Comparison of ENCODE assay signal across 14 cellular contexts in the genomic region with DNA sequence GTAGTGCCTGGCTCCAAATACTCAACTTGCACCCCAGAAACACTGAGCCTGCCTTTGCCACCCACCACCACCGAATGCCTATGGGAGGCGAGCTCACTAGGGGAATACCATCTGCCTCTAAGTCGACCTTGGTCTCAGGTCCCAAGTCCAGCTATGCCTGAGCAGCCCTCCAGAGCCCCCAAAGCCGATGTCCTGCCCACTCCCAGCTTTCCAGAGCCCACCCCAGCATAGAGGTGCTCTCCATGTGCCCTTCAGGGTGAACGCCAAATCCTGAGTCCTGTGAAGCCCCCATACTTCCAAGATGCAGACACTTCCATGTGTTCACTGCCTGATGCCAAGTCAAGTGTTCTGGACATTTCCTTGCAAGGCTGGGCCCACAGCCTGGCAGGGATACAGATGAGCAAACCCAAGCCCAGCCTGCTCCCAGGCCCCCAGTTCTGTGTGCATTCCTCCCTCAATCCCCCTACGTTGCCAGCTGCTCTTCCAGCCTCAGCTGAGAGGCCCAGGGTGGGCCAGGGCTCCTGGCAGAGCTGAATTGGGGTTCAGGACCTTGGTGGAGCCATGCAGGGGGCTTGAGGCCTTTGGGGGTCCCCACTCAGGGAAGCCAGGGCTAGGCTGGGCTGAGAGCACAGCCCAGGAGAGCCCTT. TPM values are rescaled to one million over a fixed set of nuclear protein-coding genes. Genes with fewer than 3 reads are reported as not detected.
DNase-seq lines count a peak whose midpoint lies in the region; ATAC-seq, FAIRE-seq and TF ChIP-seq lines count a peak whose summit lies in the region.
"Had no signal": no experiment of that assay in that cellular context is flagged by ENCODE, and none has a peak within 500 bp of the region (broad histone marks: within the 10 kb centered on the region; RNA-seq: fewer than 3 reads in every experiment).

No MANE protein-coding gene starts in this region.

- H3K4me3 ChIP-seq in Peyer's patch (no peak overlapping the region), H1 (ENCODE audit: extremely low read depth in 1 of 4, insufficient read depth in 2 of 4, low read depth in 3 of 4, low read length in 4 of 4) (no peak overlapping the region), parathyroid adenoma (ENCODE audit: low read depth, low read length) (no peak overlapping the region)
- H3K4me3 ChIP-seq: cardiac muscle cell, smooth muscle cell had no signal

- H3K27me3 Mint-ChIP-seq in activated CD8-positive, alpha-beta T cell treated with anti-CD3 and anti-CD28 coated beads, Interleukin-2, amount 10 ng/mL, durations not matched to agents 7 days and 5 days (ENCODE audit: low read depth): peaks cover 27% of the 10 kb centered on the region
- H3K27me3 Mint-ChIP-seq in activated CD8-positive, alpha-beta T cell treated with anti-CD3 and anti-CD28 coated beads for 36 hours: peaks cover 9% of the 10 kb centered on the region

- no peak overlapping the region for H2BK20ac ChIP-seq in H1 (ENCODE audit: low read length)

- H3K4me1 ChIP-seq in Peyer's patch (peaks cover 0 to 44% (median 8%) of the 10 kb centered on the region in 4 donors), H1 (replicated peaks in 1 of 4; ENCODE audit: control insufficient read depth in 3 of 4, insufficient read depth in 4 of 4, low read length in 3 of 4) (peaks cover 0 to 16% (median 9%) of the 10 kb centered on the region in 4 experiments; a peak in 6 of 7 replicates), parathyroid adenoma (peaks cover 2% of the 10 kb centered on the region)

- no peak overlapping the region for H3K56ac ChIP-seq in H1 (replicated peaks; ENCODE audit: insufficient read length, low read depth, low read length)

- H3K27ac Mint-ChIP-seq in activated CD8-positive, alpha-beta T cell treated with anti-CD3 and anti-CD28 coated beads, Interleukin-2, amount 10 ng/mL, durations not matched to agents 7 days and 5 days: no peak overlapping the region
- H3K27ac Mint-ChIP-seq in activated CD8-positive, alpha-beta T cell treated with anti-CD3 and anti-CD28 coated beads for 36 hours: no peak overlapping the region

- no peaks in the 10 kb centered on the region for H3K9me3 ChIP-seq in Peyer's patch
- H3K9me3 ChIP-seq in H1 (ENCODE audit: insufficient read depth in 2 of 2, low read depth in 1 of 2, low read length in 1 of 2): no peaks in the 10 kb centered on the region
- H3K9me3 ChIP-seq in parathyroid adenoma (ENCODE audit: control insufficient read depth, low read length): no peaks in the 10 kb centered on the region

- H3K4me2 ChIP-seq in H1 (ENCODE audit: insufficient read depth in 1 of 2, low read depth in 2 of 2, low read length in 2 of 2): no peak overlapping the region
- no peak overlapping the region for H3K4me2 ChIP-seq in parathyroid adenoma (ENCODE audit: low read length)
- H3K4me2 ChIP-seq: smooth muscle cell had no signal

- H3K79me1 ChIP-seq in H1 (ENCODE audit: low read depth, low read length): peaks cover 3% of the 10 kb centered on the region; the same call in 1 of the 2 replicates

- CTCF ChIA-PET in activated CD8-positive, alpha-beta T cell treated with anti-CD3 and anti-CD28 coated beads, Interleukin-2, amount 10 ng/mL, durations not matched to agents 7 days and 5 days (lab: Charles Lee): interaction anchor here (1.3 kb wide), 1 partner anchor 260 kb away, joined by 4 read pairs; no protein-coding TSS in a partner anchor
- CTCF ChIA-PET in activated CD8-positive, alpha-beta T cell treated with anti-CD3 and anti-CD28 coated beads for 36 hours (lab: Charles Lee): interaction anchor here (0.9 to 1.7 kb wide), 3 partner anchors 9 to 83 kb away, joined by 3 to 7 read pairs (median 3); no protein-coding TSS in a partner anchor
- CTCF ChIA-PET in H1 (lab: Charles Lee; ENCODE audit: partially characterized antibody): interaction anchor here (1.0 to 3.1 kb wide), 6 partner anchors 7 to 82 kb away, joined by 3 to 10 read pairs (median 7); no protein-coding TSS in a partner anchor

- intact Hi-C loops in activated CD8-positive, alpha-beta T cell treated with anti-CD3 and anti-CD28 coated beads for 36 hours (cut with micrococcal nuclease): no loop called here

- H3K36me3 ChIP-seq in Peyer's patch (no peaks in the 10 kb centered on the region), H1 (ENCODE audit: control insufficient read depth in 2 of 4, insufficient read depth in 4 of 4, low read length in 3 of 4) (no peaks in the 10 kb centered on the region), parathyroid adenoma (ENCODE audit: control insufficient read depth, insufficient read depth, low read length) (no peaks in the 10 kb centered on the region)
- H3K36me3 ChIP-seq: cardiac muscle cell had no signal

- POLR2A ChIA-PET in activated CD8-positive, alpha-beta T cell treated with anti-CD3 and anti-CD28 coated beads, Interleukin-2, amount 10 ng/mL, durations not matched to agents 7 days and 5 days (lab: Charles Lee): no interaction called here
- POLR2A ChIA-PET in activated CD8-positive, alpha-beta T cell treated with anti-CD3 and anti-CD28 coated beads for 36 hours (lab: Charles Lee): no interaction called here
- POLR2A ChIA-PET in H1 (lab: Charles Lee; ENCODE audit: partially characterized antibody): interaction anchor here (0.6 to 5.5 kb wide), 8 partner anchors 9 to 88 kb away, joined by 3 to 39 read pairs (median 7); no protein-coding TSS in a partner anchor

- H2BK5ac ChIP-seq in H1 (ENCODE audit: low read depth, low read length): no peak overlapping the region

- peaks cover 10% of the 10 kb centered on the region; the same call in 1 of the 2 replicates for H3K23me2 ChIP-seq in H1 (ENCODE audit: low read depth, low read length)

- no peak for ATAC-seq in activated CD8-positive, alpha-beta T cell treated with anti-CD3 and anti-CD28 coated beads, Interleukin-2, amount 10 ng/mL, durations not matched to agents 7 days and 5 days
- ATAC-seq in activated CD8-positive, alpha-beta T cell treated with anti-CD3 and anti-CD28 coated beads for 36 hours: no peak
- no peak for ATAC-seq in HG03565 (IDR thresholded peaks at IDR 0.05; ENCODE audit: unreplicated experiment)
- ATAC-seq in GM21515 (IDR thresholded peaks at IDR 0.05; ENCODE audit: unreplicated experiment): no peak
- no peak for ATAC-seq in GM18511 (IDR thresholded peaks at IDR 0.05; ENCODE audit: unreplicated experiment)

- no peak overlapping the region for H3K9ac ChIP-seq in H1 (replicated peaks in 1 of 4; ENCODE audit: extremely low read depth in 1 of 4, low read depth in 3 of 4, low read length in 3 of 4)
- no peak overlapping the region for H3K9ac ChIP-seq in parathyroid adenoma

- no peak for DNase-seq in activated CD8-positive, alpha-beta T cell treated with anti-CD3 and anti-CD28 coated beads, Interleukin-2, amount 10 ng/mL, durations not matched to agents 7 days and 5 days
- no peak for DNase-seq in activated CD8-positive, alpha-beta T cell treated with anti-CD3 and anti-CD28 coated beads for 36 hours
- no peak for DNase-seq in Peyer's patch
- DNase-seq in H1 (ENCODE audit: low read depth in 1 of 2, low spot score in 2 of 2): no peak
- DNase-seq: ACHN, Kasumi-1, NCI-H1930 had no signal

- no peak for TF ChIP-seq EP300 in H1 (IDR thresholded peaks at IDR 0.05; ENCODE audit: borderline replicate concordance in 1 of 2, low read depth in 2 of 2, low read length in 2 of 2)

- H3K79me2 ChIP-seq in H1 (ENCODE audit: control insufficient read depth in 1 of 2, insufficient read depth in 2 of 2, low read length in 2 of 2): peaks cover 15 to 18% of the 10 kb centered on the region in 2 experiments
- peaks cover 4% of the 10 kb centered on the region for H3K79me2 ChIP-seq in parathyroid adenoma

- H3K27me3 ChIP-seq in Peyer's patch (no peaks in the 10 kb centered on the region), H1 (replicated peaks in 1 of 4; ENCODE audit: control insufficient read depth in 3 of 4, extremely low read depth in 1 of 4, insufficient read depth in 3 of 4, low read length in 3 of 4) (peaks cover 0 to 2% (median 0%) of the 10 kb centered on the region in 4 experiments; a peak in 2 of 7 replicates), parathyroid adenoma (ENCODE audit: control insufficient read depth, insufficient read depth, low read length) (no peaks in the 10 kb centered on the region)
- H3K27me3 ChIP-seq: cardiac muscle cell had no signal

- no peak overlapping the region for H2BK12ac ChIP-seq in H1 (ENCODE audit: low read depth, low read length)

- H2BK120ac ChIP-seq in H1 (replicated peaks; ENCODE audit: low read depth, low read length): no peak overlapping the region

- peaks cover 3% of the 10 kb centered on the region in 2 experiments for H4K20me1 ChIP-seq in H1 (replicated peaks in 1 of 2; ENCODE audit: control insufficient read depth in 1 of 2, insufficient read depth in 2 of 2, low read length in 2 of 2)

- H3K9me3 Mint-ChIP-seq in activated CD8-positive, alpha-beta T cell treated with anti-CD3 and anti-CD28 coated beads, Interleukin-2, amount 10 ng/mL, durations not matched to agents 7 days and 5 days (ENCODE audit: insufficient read depth): no peaks in the 10 kb centered on the region
- H3K9me3 Mint-ChIP-seq in activated CD8-positive, alpha-beta T cell treated with anti-CD3 and anti-CD28 coated beads for 36 hours: no peaks in the 10 kb centered on the region

- TF ChIP-seq RAD21 in H1 (IDR thresholded peaks at IDR 0.05 in 1 of 2, conservative IDR thresholded peaks at IDR 0.05 in 1 of 2; ENCODE audit: low read depth in 2 of 2, low read length in 2 of 2): no peak

- FAIRE-seq in H1 (lab: Jason Lieb, UNC): no peak
- FAIRE-seq: urothelium cell line had no signal

- peaks cover 26% of the 10 kb centered on the region for H3K4me1 Mint-ChIP-seq in activated CD8-positive, alpha-beta T cell treated with anti-CD3 and anti-CD28 coated beads, Interleukin-2, amount 10 ng/mL, durations not matched to agents 7 days and 5 days (ENCODE audit: low read depth)
- peaks cover 27% of the 10 kb centered on the region for H3K4me1 Mint-ChIP-seq in activated CD8-positive, alpha-beta T cell treated with anti-CD3 and anti-CD28 coated beads for 36 hours (ENCODE audit: low read depth)

- no peak overlapping the region for H3K23ac ChIP-seq in H1 (ENCODE audit: insufficient read length)

- H4K5ac ChIP-seq in H1 (ENCODE audit: insufficient read length, low read depth, low read length): no peak overlapping the region

- TF ChIP-seq POLR2A in Peyer's patch (IDR thresholded peaks at IDR 0.05) (no peak), H1 (IDR thresholded peaks at IDR 0.05; ENCODE audit: control extremely low read depth in 1 of 2, low read depth in 2 of 2, low read length in 2 of 2) (no peak)

- H2BK15ac ChIP-seq in H1 (ENCODE audit: low read length): no peak overlapping the region

- no peak overlapping the region for H4K91ac ChIP-seq in H1 (replicated peaks; ENCODE audit: insufficient read length, low read length)

- H2AFZ ChIP-seq in H1 (ENCODE audit: low read length) (no peak overlapping the region), parathyroid adenoma (peak overlapping the region; percentile 66)

- H3K4me3 Mint-ChIP-seq in activated CD8-positive, alpha-beta T cell treated with anti-CD3 and anti-CD28 coated beads, Interleukin-2, amount 10 ng/mL, durations not matched to agents 7 days and 5 days: peak overlapping the region; percentile 60
- H3K4me3 Mint-ChIP-seq in activated CD8-positive, alpha-beta T cell treated with anti-CD3 and anti-CD28 coated beads for 36 hours: no peak overlapping the region

- 88% methylated on average over 6 of the region's 6 CpGs; no CpG with 5 or more reads in 1 of the 2 experiments for WGBS in H1 (ENCODE audit: extremely low coverage in 1 of 2, insufficient coverage in 1 of 2, insufficient read length in 1 of 2, insufficient replicate concordance in 2 of 2, low coverage in 1 of 2, low lambda C conversion rate in 2 of 2, missing lambda C conversion rate in 1 of 2), 2 experiments

- TF ChIP-seq CTCF in activated CD8-positive, alpha-beta T cell treated with anti-CD3 and anti-CD28 coated beads for 36 hours (IDR thresholded peaks at IDR 0.05): no peak
- no peak for TF ChIP-seq CTCF in Peyer's patch (IDR thresholded peaks at IDR 0.05)
- no peak for TF ChIP-seq CTCF in H1 (IDR thresholded peaks at IDR 0.05; ENCODE audit: control extremely low read depth in 1 of 3, insufficient read depth in 1 of 3, low read depth in 1 of 3, low read length in 3 of 3)
- TF ChIP-seq CTCF in parathyroid adenoma (IDR thresholded peaks at IDR 0.05): no peak

- H3K4ac ChIP-seq in H1 (replicated peaks; ENCODE audit: insufficient read length, low read depth, low read length): no peak overlapping the region

- peak overlapping the region in 3 of 4 donors; percentile 10 to 56 (median 56) for H3K27ac ChIP-seq in Peyer's patch
- H3K27ac ChIP-seq in H1 (ENCODE audit: low read depth, low read length): no peak overlapping the region
- H3K27ac ChIP-seq in parathyroid adenoma: no peak overlapping the region
- H3K27ac ChIP-seq: cardiac muscle cell had no signal

- no peak overlapping the region for H2AK5ac ChIP-seq in H1 (ENCODE audit: low read depth, low read length)

- no peak overlapping the region for H3K14ac ChIP-seq in H1 (ENCODE audit: insufficient read length)

- peaks cover 4% of the 10 kb centered on the region for H3K36me3 Mint-ChIP-seq in activated CD8-positive, alpha-beta T cell treated with anti-CD3 and anti-CD28 coated beads, Interleukin-2, amount 10 ng/mL, durations not matched to agents 7 days and 5 days (ENCODE audit: low read depth)
- H3K36me3 Mint-ChIP-seq in activated CD8-positive, alpha-beta T cell treated with anti-CD3 and anti-CD28 coated beads for 36 hours (ENCODE audit: low read depth): peaks cover 2% of the 10 kb centered on the region

- peak overlapping the region; percentile 45; the same call in 1 of the 2 replicates for H4K8ac ChIP-seq in H1 (ENCODE audit: extremely low read depth, insufficient read depth, low read length)

- no peak overlapping the region for H3K18ac ChIP-seq in H1 (ENCODE audit: extremely low read depth, low read length)

RNA-seq across cellular contexts. Expression of a gene that starts 2.6 kb away (rescaled TPM):
- 10 to 100 TPM; 18.7 to 21.9 TPM for total RNA-seq in activated CD8-positive, alpha-beta T cell treated with anti-CD3 and anti-CD28 coated beads, Interleukin-2, amount 10 ng/mL, durations not matched to agents 7 days and 5 days
- total RNA-seq in activated CD8-positive, alpha-beta T cell treated with anti-CD3 and anti-CD28 coated beads for 36 hours: 10 to 100 TPM; 16.9 to 17.9 TPM
- total RNA-seq in Peyer's patch: 10 to 100 TPM; 55.3 to 74.8 (median 60.3) TPM
- total RNA-seq in H1 (2021; fragmentation: NEBNext Ultra II Directional; extraction: Animal tissue kit (Norgen Biotek cat#: 25700)): 37.5 and 40.8 TPM in 2 replicates
- 8.5 and 11.0 TPM in 2 replicates for polyA plus RNA-seq in H1 (2011; rRNA removed)
- polyA plus RNA-seq in H1 (2011; cell fraction: cytosol; rRNA removed): 18.2 TPM
- polyA plus RNA-seq in H1 (2011; cell fraction: nucleus; rRNA removed): 8.2 TPM
- 28.2 to 39.3 TPM (median 33.1 TPM) in 4 replicates for polyA plus RNA-seq in H1 (2012, experiment 1 of 2)
- polyA plus RNA-seq in H1 (2012, experiment 2 of 2): 2.3 TPM
- 23.7 TPM for polyA plus RNA-seq in H1 (2013, experiment 1 of 2)
- 24.4 TPM for polyA plus RNA-seq in H1 (2013, experiment 2 of 2)
- 15.2 and 17.7 TPM in 2 replicates for polyA minus RNA-seq in H1 (2011; rRNA and poly(A)+ RNA removed)
- 20.6 TPM for polyA minus RNA-seq in H1 (2011; cell fraction: cytosol; rRNA and poly(A)+ RNA removed)
- polyA minus RNA-seq in H1 (2011; cell fraction: nucleus; rRNA and poly(A)+ RNA removed): 22.0 TPM

RNA-seq across cellular contexts. Expression of a gene that starts 56.1 kb away (rescaled TPM):
- 10 to 100 TPM; 29.2 to 30.0 TPM for total RNA-seq in activated CD8-positive, alpha-beta T cell treated with anti-CD3 and anti-CD28 coated beads, Interleukin-2, amount 10 ng/mL, durations not matched to agents 7 days and 5 days
- 10 to 100 TPM; 38.0 to 40.7 TPM for total RNA-seq in activated CD8-positive, alpha-beta T cell treated with anti-CD3 and anti-CD28 coated beads for 36 hours
- total RNA-seq in Peyer's patch: 100 to 1,000 TPM in 3 of 4 donors, 10 to 100 TPM in 1; 79.2 to 198 (median 183) TPM
- 45.3 and 45.4 TPM in 2 replicates for total RNA-seq in H1 (2021; fragmentation: NEBNext Ultra II Directional; extraction: Animal tissue kit (Norgen Biotek cat#: 25700))
- polyA plus RNA-seq in H1 (2011; rRNA removed): 51.7 and 63.5 TPM in 2 replicates
- 41.2 TPM for polyA plus RNA-seq in H1 (2011; cell fraction: cytosol; rRNA removed)
- 46.1 TPM for polyA plus RNA-seq in H1 (2011; cell fraction: nucleus; rRNA removed)
- 31.5 to 47.3 TPM (median 39.6 TPM) in 4 replicates for polyA plus RNA-seq in H1 (2012, experiment 1 of 2)
- polyA plus RNA-seq in H1 (2012, experiment 2 of 2): 35.9 TPM
- 70.2 TPM for polyA plus RNA-seq in H1 (2013, experiment 1 of 2)
- polyA plus RNA-seq in H1 (2013, experiment 2 of 2): 79.0 TPM
- polyA minus RNA-seq in H1 (2011; rRNA and poly(A)+ RNA removed): 18.7 and 23.8 TPM in 2 replicates
- 33.8 TPM for polyA minus RNA-seq in H1 (2011; cell fraction: cytosol; rRNA and poly(A)+ RNA removed)
- 28.2 TPM for polyA minus RNA-seq in H1 (2011; cell fraction: nucleus; rRNA and poly(A)+ RNA removed)

Comparison
In these comparisons a context has a peak if more than half of its experiments do, and no peak if none do; other contexts are left out.
1. H3K27ac ChIP-seq: peak in Peyer's patch (3 of 4); none in H1 (single experiment) and parathyroid adenoma (single experiment).